In the genomic region with DNA sequence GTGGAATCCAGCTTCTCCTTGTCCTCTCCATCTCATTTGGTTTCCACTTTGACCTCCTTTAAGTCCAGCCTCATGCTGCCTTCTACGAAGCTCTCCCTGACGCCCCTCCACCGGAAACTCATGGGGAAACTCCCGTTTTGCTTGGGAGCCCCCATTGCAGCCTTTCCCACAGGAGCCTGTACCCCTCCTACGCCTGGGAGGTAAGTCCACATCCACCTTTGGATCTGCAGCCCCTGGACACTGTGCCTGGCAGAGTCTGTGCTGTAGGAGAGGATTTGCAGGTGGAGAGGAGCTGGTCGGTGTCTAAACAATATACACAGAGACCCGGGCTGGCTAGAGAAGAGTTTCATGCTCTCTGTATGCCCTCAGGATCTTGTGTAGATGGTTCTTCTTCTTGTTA, we compare ENCODE assay signal across 17 cellular contexts.
DNase-seq lines count a peak whose midpoint lies in the region; ATAC-seq and TF ChIP-seq lines count a peak whose summit lies in the region.
"Had no signal": no experiment of that assay in that cellular context is flagged by ENCODE, and none has a peak within 500 bp of the region (broad histone marks: within the 10 kb centered on the region; RNA-seq: fewer than 3 reads in every experiment).

No MANE protein-coding gene starts in this region.

- H3K9me3 ChIP-seq in lung (ENCODE audit: control insufficient read depth in 2 of 2, insufficient read depth in 1 of 2, low read length in 1 of 2): peaks cover 0 to 2% of the 10 kb centered on the region in 2 donors
- H3K9me3 ChIP-seq in trophoblast cell (ENCODE audit: insufficient read depth, low read depth, low read length): peaks cover 3% of the 10 kb centered on the region
- H3K9me3 ChIP-seq: HAP-1 had no signal

- H4K8ac ChIP-seq in trophoblast cell (ENCODE audit: low read depth, low read length): no peak overlapping the region

- 74 to 88% methylated on average over 7 of the region's 7 CpGs for WGBS in lung, 2 donors
- no CpG with 5 or more reads among the region's 7 CpGs for WGBS in trophoblast cell (ENCODE audit: extremely low coverage, insufficient coverage, insufficient read length)

- H3K36me3 Mint-ChIP-seq in type B pancreatic cell: no peaks in the 10 kb centered on the region
- H3K36me3 Mint-ChIP-seq: CD8-positive, alpha-beta T cell had no signal

- no peak overlapping the region for H3K23ac ChIP-seq in trophoblast cell (ENCODE audit: low read length)

- peak; percentile 30 for DNase-seq in activated effector memory CD4-positive, alpha-beta T cell treated with anti-CD3 and anti-CD28 coated beads, Interleukin-2, amount 50 U/mL, for 16 hours
- no peak for DNase-seq in activated effector memory CD4-positive, alpha-beta T cell treated with Interleukin-2 at 50 U/mL for 16 hours
- peak; percentile 26 for DNase-seq in coronary artery (ENCODE audit: low spot score)
- peak; percentile 17 for DNase-seq in lung (ENCODE audit: low spot score)
- DNase-seq in type B pancreatic cell (ENCODE audit: extremely low spot score, unreplicated experiment): peak; percentile 54
- no peak for DNase-seq in trophoblast cell
- no peak for DNase-seq in omental fat pad (ENCODE audit: low spot score)
- DNase-seq: COR-L47, DMS 273 treated with DMSO at 0.1 percent for 48 hours, DMS53, DND-41, EL had no signal

- H3K27ac ChIP-seq in coronary artery (no peak overlapping the region), lung (ENCODE audit: low read depth in 1 of 2, low read length in 1 of 2) (no peak overlapping the region), trophoblast cell (ENCODE audit: low read depth, low read length) (no peak overlapping the region)
- H3K27ac ChIP-seq: BLaER1 treated with 17β-estradiol and CSF1 and Interleukin-3, amounts not matched to agents 10 nM and 100 nM had no signal

- TF ChIP-seq CTCF in coronary artery (IDR thresholded peaks at IDR 0.05) (no peak), lung (IDR thresholded peaks at IDR 0.05; ENCODE audit: control extremely low read depth, extremely low read depth) (no peak), type B pancreatic cell (conservative IDR thresholded peaks at IDR 0.05) (no peak), omental fat pad (IDR thresholded peaks at IDR 0.05) (no peak)

- ATAC-seq in lung (ENCODE audit: insufficient read depth, low FRiP score): no peak
- ATAC-seq in omental fat pad (ENCODE audit: low FRiP score): no peak
- ATAC-seq: CD8-positive, alpha-beta T cell; GM12878 had no signal

- no peak overlapping the region for H3K27ac Mint-ChIP-seq in type B pancreatic cell
- H3K27ac Mint-ChIP-seq: B cell; CD8-positive, alpha-beta T cell had no signal

- no peak overlapping the region for H2AFZ ChIP-seq in trophoblast cell (ENCODE audit: insufficient read depth, low read length, poor library complexity)

- H3K9ac ChIP-seq in trophoblast cell (ENCODE audit: low read length): no peak overlapping the region
- H3K9ac ChIP-seq: BLaER1 treated with 17β-estradiol and CSF1 and Interleukin-3, amounts not matched to agents 10 nM and 100 nM had no signal

- H3K4me1 ChIP-seq in lung (ENCODE audit: control insufficient read depth in 2 of 2, insufficient read depth in 2 of 2, low read length in 2 of 2): no peaks in the 10 kb centered on the region
- H3K4me1 ChIP-seq in trophoblast cell (ENCODE audit: control insufficient read depth in 1 of 2, insufficient read depth in 2 of 2, low read length in 2 of 2): no peaks in the 10 kb centered on the region
- H3K4me1 ChIP-seq: BLaER1 treated with 17β-estradiol and CSF1 and Interleukin-3, amounts not matched to agents 10 nM and 100 nM; HAP-1 had no signal

- H3K27me3 ChIP-seq in lung (ENCODE audit: control insufficient read depth, insufficient read depth) (no peaks in the 10 kb centered on the region), trophoblast cell (ENCODE audit: insufficient read depth, low read length) (no peaks in the 10 kb centered on the region)
- H3K27me3 ChIP-seq: BLaER1 treated with 17β-estradiol and CSF1 and Interleukin-3, amounts not matched to agents 10 nM and 100 nM had no signal

- H3K4me3 Mint-ChIP-seq in type B pancreatic cell: no peak overlapping the region
- H3K4me3 Mint-ChIP-seq: B cell; CD8-positive, alpha-beta T cell had no signal

- H3K14ac ChIP-seq in trophoblast cell (ENCODE audit: low read length): no peak overlapping the region

- H3K36me3 ChIP-seq in lung (ENCODE audit: control insufficient read depth in 2 of 2, insufficient read depth in 2 of 2, low read length in 2 of 2) (no peaks in the 10 kb centered on the region), trophoblast cell (ENCODE audit: control insufficient read depth in 1 of 2, insufficient read depth in 2 of 2, low read length in 2 of 2) (no peaks in the 10 kb centered on the region)
- H3K36me3 ChIP-seq: BLaER1 treated with 17β-estradiol and CSF1 and Interleukin-3, amounts not matched to agents 10 nM and 100 nM; HAP-1 had no signal

- H3K4me1 Mint-ChIP-seq in type B pancreatic cell (ENCODE audit: unreplicated experiment): peaks cover 2% of the 10 kb centered on the region
- H3K4me1 Mint-ChIP-seq: B cell had no signal

- H3K79me1 ChIP-seq in trophoblast cell (ENCODE audit: low read length): no peaks in the 10 kb centered on the region

- H3K9me3 Mint-ChIP-seq in type B pancreatic cell: peaks cover 14% of the 10 kb centered on the region
- H3K9me3 Mint-ChIP-seq: CD8-positive, alpha-beta T cell had no signal

- H3K27me3 Mint-ChIP-seq in type B pancreatic cell: peaks cover 7% of the 10 kb centered on the region
- H3K27me3 Mint-ChIP-seq: B cell had no signal

- H2BK12ac ChIP-seq in trophoblast cell (ENCODE audit: low read length): no peak overlapping the region

- no peaks in the 10 kb centered on the region for H3K79me2 ChIP-seq in trophoblast cell (ENCODE audit: control insufficient read depth, insufficient read depth, low read length, poor library complexity)

- H2AK5ac ChIP-seq in trophoblast cell (ENCODE audit: low read length): no peak overlapping the region

- H3K4me3 ChIP-seq in coronary artery: no peak overlapping the region
- H3K4me3 ChIP-seq in lung: no peak overlapping the region
- H3K4me3 ChIP-seq in trophoblast cell (ENCODE audit: low read depth, low read length): no peak overlapping the region
- H3K4me3 ChIP-seq: BLaER1 treated with 17β-estradiol and CSF1 and Interleukin-3, amounts not matched to agents 10 nM and 100 nM; GM12878; HAP-1 had no signal

- no peak overlapping the region for H3K18ac ChIP-seq in trophoblast cell (ENCODE audit: low read length)

- no peak overlapping the region for H3K4ac ChIP-seq in trophoblast cell (ENCODE audit: low read depth, low read length)

- H4K91ac ChIP-seq in trophoblast cell (ENCODE audit: low read depth, low read length): no peak overlapping the region

- no peak overlapping the region for H3K4me2 ChIP-seq in trophoblast cell (ENCODE audit: low read length)
- H3K4me2 ChIP-seq: BLaER1 treated with 17β-estradiol and CSF1 and Interleukin-3, amounts not matched to agents 10 nM and 100 nM had no signal

- no peak overlapping the region for H4K12ac ChIP-seq in trophoblast cell (ENCODE audit: low read depth, low read length)

- no peak overlapping the region for H2BK120ac ChIP-seq in trophoblast cell (ENCODE audit: insufficient read depth, low read length, poor library complexity)

- H2BK5ac ChIP-seq in trophoblast cell (ENCODE audit: low read depth, low read length, poor library complexity): no peak overlapping the region

Comparison
In these comparisons a context has a peak if more than half of its experiments do, and no peak if none do; other contexts are left out.
1. DNase-seq: peak in activated effector memory CD4-positive, alpha-beta T cell treated with anti-CD3 and anti-CD28 coated beads, Interleukin-2, amount 50 U/mL, for 16 hours (single experiment), coronary artery (single experiment), lung (single experiment) and type B pancreatic cell (single experiment); none in activated effector memory CD4-positive, alpha-beta T cell treated with Interleukin-2 at 50 U/mL for 16 hours (single experiment), trophoblast cell (0 of 2) and omental fat pad (single experiment).